In genomic region chr11:31437742-31438435, GRCh38 we compare ENCODE assay signal across 14 cellular contexts.
A peak's percentile ranks its signal among the peaks of the same experiment; 100 is the strongest.
DNase-seq lines count a peak whose midpoint lies in the region; ATAC-seq, FAIRE-seq and TF ChIP-seq lines count a peak whose summit lies in the region.
"Had no signal": no experiment of that assay in that cellular context is flagged by ENCODE, and none has a peak within 500 bp of the region (broad histone marks: within the 10 kb centered on the region; RNA-seq: fewer than 3 reads in every experiment).

No MANE protein-coding gene starts in this region.

- DNase-seq in AG08395 (ENCODE audit: low spot score): peak; percentile 2
- peak; percentile 11 for DNase-seq in H4 (ENCODE audit: low spot score)
- peak; percentile 81 for DNase-seq in astrocyte (ENCODE audit: low read depth)
- peak; percentile 6 for DNase-seq in glomerular visceral epithelial cell (ENCODE audit: extremely low spot score)
- DNase-seq in NCI-H2081 treated with DMSO at 0.1 percent for 48 hours (lab: John Stamatoyannopoulos, UW): no peak
- no peak for DNase-seq in natural killer cell
- DNase-seq in erythroblast (lab: John Stamatoyannopoulos, UW): no peak
- DNase-seq: activated CD4-positive, alpha-beta T cell treated with anti-CD3 and anti-CD28 coated beads, Interleukin-2, amount 50 U/mL, for 4 hours; effector memory CD8-positive, alpha-beta T cell; NCI-H1105 treated with DMSO at 0.1 percent for 48 hours had no signal

- no peak overlapping the region for H3K9ac ChIP-seq in astrocyte (ENCODE audit: low read length)

- peak; percentile 68 for FAIRE-seq in astrocyte (lab: Jason Lieb, UNC)

- no peak overlapping the region for H3K27ac Mint-ChIP-seq in astrocyte (ENCODE audit: unreplicated experiment)
- H3K27ac Mint-ChIP-seq in natural killer cell: no peak overlapping the region
- H3K27ac Mint-ChIP-seq: CD14-positive monocyte; effector memory CD8-positive, alpha-beta T cell; progenitor cell of endocrine pancreas had no signal

- H3K27me3 Mint-ChIP-seq in astrocyte (ENCODE audit: low read depth, unreplicated experiment) (no peaks in the 10 kb centered on the region), natural killer cell (ENCODE audit: low read depth in 2 of 2) (no peaks in the 10 kb centered on the region)
- H3K27me3 Mint-ChIP-seq: effector memory CD8-positive, alpha-beta T cell; progenitor cell of endocrine pancreas had no signal

- no peaks in the 10 kb centered on the region for H3K27me3 ChIP-seq in astrocyte (ENCODE audit: insufficient read depth, low read length)
- H3K27me3 ChIP-seq: cardiac muscle cell had no signal

- ATAC-seq in natural killer cell: no peak
- no peak for ATAC-seq in GM19463 (IDR thresholded peaks at IDR 0.05; ENCODE audit: unreplicated experiment)
- ATAC-seq: effector memory CD8-positive, alpha-beta T cell had no signal

- H3K36me3 ChIP-seq in astrocyte (ENCODE audit: insufficient read depth, low read length): no peaks in the 10 kb centered on the region
- H3K36me3 ChIP-seq: cardiac muscle cell had no signal

- intact Hi-C loops in natural killer cell (cut with micrococcal nuclease): no loop called here

- no peak overlapping the region for H2AFZ ChIP-seq in astrocyte (ENCODE audit: low read depth, low read length)

- TF ChIP-seq POLR2A in erythroblast (IDR thresholded peaks at IDR 0.05; ENCODE audit: low read length): no peak

- TF ChIP-seq CTCF in astrocyte (IDR thresholded peaks at IDR 0.05; ENCODE audit: insufficient read depth, low read depth, low read length): no peak
- TF ChIP-seq CTCF in natural killer cell (IDR thresholded peaks at IDR 0.05): no peak

- H3K9me3 Mint-ChIP-seq in astrocyte (ENCODE audit: unreplicated experiment) (no peaks in the 10 kb centered on the region), natural killer cell (no peaks in the 10 kb centered on the region)
- H3K9me3 Mint-ChIP-seq: effector memory CD8-positive, alpha-beta T cell had no signal

- H3K79me2 ChIP-seq in astrocyte (ENCODE audit: insufficient read depth, low read length): no peaks in the 10 kb centered on the region

- H3K4me2 ChIP-seq in astrocyte (ENCODE audit: low read length): peak overlapping the region; percentile 5

- H3K27ac ChIP-seq in astrocyte (ENCODE audit: low read depth, low read length): peak overlapping the region; percentile 67
- H3K27ac ChIP-seq: cardiac muscle cell had no signal

- H3K4me3 ChIP-seq in astrocyte (ENCODE audit: insufficient read depth, low read depth, low read length): no peak overlapping the region
- H3K4me3 ChIP-seq: cardiac muscle cell had no signal

- no peaks in the 10 kb centered on the region for H3K4me1 ChIP-seq in astrocyte (ENCODE audit: insufficient read depth, low read length)

- no peaks in the 10 kb centered on the region for H3K9me3 ChIP-seq in astrocyte (ENCODE audit: insufficient read depth, low read depth, low read length)

- H3K36me3 Mint-ChIP-seq in astrocyte (ENCODE audit: low read depth, unreplicated experiment): no peaks in the 10 kb centered on the region
- no peaks in the 10 kb centered on the region for H3K36me3 Mint-ChIP-seq in natural killer cell
- H3K36me3 Mint-ChIP-seq: CD14-positive monocyte had no signal

- H4K20me1 ChIP-seq in astrocyte (ENCODE audit: insufficient read depth, low read length): no peaks in the 10 kb centered on the region

- no peak overlapping the region for H3K4me3 Mint-ChIP-seq in astrocyte (ENCODE audit: unreplicated experiment)
- H3K4me3 Mint-ChIP-seq in natural killer cell: no peak overlapping the region
- H3K4me3 Mint-ChIP-seq: CD14-positive monocyte; effector memory CD8-positive, alpha-beta T cell had no signal

- H3K4me1 Mint-ChIP-seq in astrocyte (ENCODE audit: low read depth, unreplicated experiment) (peaks cover 5% of the 10 kb centered on the region), natural killer cell (peaks cover 0 to 12% of the 10 kb centered on the region in 2 donors)
- H3K4me1 Mint-ChIP-seq: CD14-positive monocyte had no signal

Comparison
In these comparisons a context has a peak if more than half of its experiments do, and no peak if none do; other contexts are left out.
1. DNase-seq: peak in AG08395 (single experiment), H4 (single experiment), astrocyte (single experiment) and glomerular visceral epithelial cell (single experiment); none in NCI-H2081 treated with DMSO at 0.1 percent for 48 hours (single experiment), natural killer cell (single experiment) and erythroblast (0 of 2).